Comparison of ENCODE assay signal across 8 cellular contexts in the genomic region with DNA sequence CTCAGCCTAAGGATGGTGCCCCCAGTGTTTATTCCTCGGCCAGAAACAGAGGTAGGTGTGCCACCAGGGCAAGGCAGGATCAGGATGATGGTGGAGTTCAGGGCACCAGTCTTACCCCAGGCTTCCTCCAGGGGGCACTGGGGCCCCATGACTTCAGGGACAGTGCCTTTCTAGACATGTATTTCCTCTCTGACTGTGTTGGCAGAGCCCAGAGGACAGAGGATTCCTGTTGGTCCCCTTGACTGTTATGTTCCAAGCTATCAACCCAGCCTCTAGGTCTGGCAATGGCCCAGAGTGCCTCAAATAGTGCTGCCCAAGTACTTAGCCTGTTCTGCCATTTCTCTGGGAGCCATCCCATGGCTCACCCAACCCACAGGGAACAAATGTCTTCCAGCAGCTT. TPM values are rescaled to one million over a fixed set of nuclear protein-coding genes. Genes with fewer than 3 reads are reported as not detected.
DNase-seq lines count a peak whose midpoint lies in the region; ATAC-seq and TF ChIP-seq lines count a peak whose summit lies in the region.

No MANE protein-coding gene starts in this region.

- H3K4me1 Mint-ChIP-seq in activated CD4-positive, alpha-beta memory T cell treated with anti-CD3 and anti-CD28 coated beads, Interleukin-2, amount 10 ng/mL, durations not matched to agents 7 days and 5 days: peaks cover 75% of the 10 kb centered on the region

- H3K27ac ChIP-seq in AG04450 (ENCODE audit: low read depth, low read length): no peak overlapping the region

- no peaks in the 10 kb centered on the region for H3K27me3 Mint-ChIP-seq in activated CD4-positive, alpha-beta memory T cell treated with anti-CD3 and anti-CD28 coated beads, Interleukin-2, amount 10 ng/mL, durations not matched to agents 7 days and 5 days

- H3K27me3 ChIP-seq in AG04450 (ENCODE audit: control insufficient read depth, insufficient read depth, low read length): no peaks in the 10 kb centered on the region

- CTCF ChIA-PET in AG04450 (lab: Charles Lee): interaction anchor here (0.6 to 14.4 kb wide), 12 partner anchors 9 to 797 kb away, joined by 3 to 436 read pairs (median 5); partner anchors contain the start of genes CISH and MAPKAPK3
- CTCF ChIA-PET in activated CD4-positive, alpha-beta memory T cell treated with anti-CD3 and anti-CD28 coated beads, Interleukin-2, amount 10 ng/mL, durations not matched to agents 7 days and 5 days (lab: Charles Lee): interaction anchor here (0.8 to 18.5 kb wide), 12 partner anchors 9 to 813 kb away, joined by 3 to 854 read pairs (median 5); partner anchors contain the start of genes CISH, MANF, MAPKAPK3 and RASSF1

- POLR2A ChIA-PET in AG04450 (lab: Yijun Ruan, JAX): interaction anchor here (4.1 kb wide), 1 partner anchor 29 kb away, joined by 38 read pairs; no protein-coding TSS in a partner anchor
- POLR2A ChIA-PET in activated CD4-positive, alpha-beta memory T cell treated with anti-CD3 and anti-CD28 coated beads, Interleukin-2, amount 10 ng/mL, durations not matched to agents 7 days and 5 days (lab: Charles Lee): interaction anchor here (0.7 to 37.3 kb wide), 12 partner anchors 10 to 817 kb away, joined by 3 to 4963 read pairs (median 14); partner anchors contain the start of genes CISH, MANF, MAPKAPK3 and RASSF1

- peak overlapping the region; percentile 98 for H3K4me3 Mint-ChIP-seq in activated CD4-positive, alpha-beta memory T cell treated with anti-CD3 and anti-CD28 coated beads, Interleukin-2, amount 10 ng/mL, durations not matched to agents 7 days and 5 days

- peak; percentile 19 for ATAC-seq in GM18520 (IDR thresholded peaks at IDR 0.05; ENCODE audit: unreplicated experiment)
- ATAC-seq in HG03460 (IDR thresholded peaks at IDR 0.05; ENCODE audit: unreplicated experiment): no peak

- no peak overlapping the region for H3K4me3 ChIP-seq in AG04450 (ENCODE audit: low read depth, low read length)

- H3K9me3 Mint-ChIP-seq in activated CD4-positive, alpha-beta memory T cell treated with anti-CD3 and anti-CD28 coated beads, Interleukin-2, amount 10 ng/mL, durations not matched to agents 7 days and 5 days: no peaks in the 10 kb centered on the region

- H3K27ac Mint-ChIP-seq in activated CD4-positive, alpha-beta memory T cell treated with anti-CD3 and anti-CD28 coated beads, Interleukin-2, amount 10 ng/mL, durations not matched to agents 7 days and 5 days: peak overlapping the region; percentile 97

- DNase-seq in AG04450 (ENCODE audit: low read depth, low spot score) (peak; percentile 38), NCI-H446 (lab: John Stamatoyannopoulos, UW) (peak; percentile 4 to 52), ecto neural progenitor cell (ENCODE audit: low spot score) (peak; percentile 76), medulla oblongata (ENCODE audit: extremely low spot score) (peak; percentile 86)
- peak; percentile 89 for DNase-seq in activated CD4-positive, alpha-beta memory T cell treated with anti-CD3 and anti-CD28 coated beads, Interleukin-2, amount 10 ng/mL, durations not matched to agents 7 days and 5 days
- peak; percentile 64 for DNase-seq in stimulated activated CD8-positive, alpha-beta memory T cell treated with anti-CD3 and anti-CD28 coated beads, Interleukin-12 subunit alpha, Interleukin-12 subunit beta, amount 100 ng/mL, for 4 hours (ENCODE audit: low read depth)

- H3K36me3 Mint-ChIP-seq in activated CD4-positive, alpha-beta memory T cell treated with anti-CD3 and anti-CD28 coated beads, Interleukin-2, amount 10 ng/mL, durations not matched to agents 7 days and 5 days (ENCODE audit: low read depth): peaks cover 35% of the 10 kb centered on the region

- no peaks in the 10 kb centered on the region for H3K9me3 ChIP-seq in AG04450 (ENCODE audit: control insufficient read depth, insufficient read depth, low read length)

- peak; percentile 94 for TF ChIP-seq CTCF in AG04450 (IDR thresholded peaks at IDR 0.05; ENCODE audit: low read depth, low read length)

RNA-seq across cellular contexts. Expression of gene HEMK1, which starts 2.8 kb away (rescaled TPM):
- polyA plus RNA-seq in AG04450 (2011; rRNA removed): 12.1 and 15.5 TPM in 2 replicates
- 14.6 and 17.3 TPM in 2 replicates for polyA minus RNA-seq in AG04450 (2011; rRNA and poly(A)+ RNA removed)
- 10 to 100 TPM; 49.6 to 50.1 TPM for total RNA-seq in activated CD4-positive, alpha-beta memory T cell treated with anti-CD3 and anti-CD28 coated beads, Interleukin-2, amount 10 ng/mL, durations not matched to agents 7 days and 5 days

RNA-seq across cellular contexts. Expression of gene C3orf18, which starts 4.6 kb away (rescaled TPM):
- polyA plus RNA-seq in AG04450 (2011; rRNA removed): 10.0 and 11.7 TPM in 2 replicates
- 10.3 and 11.9 TPM in 2 replicates for polyA minus RNA-seq in AG04450 (2011; rRNA and poly(A)+ RNA removed)
- total RNA-seq in activated CD4-positive, alpha-beta memory T cell treated with anti-CD3 and anti-CD28 coated beads, Interleukin-2, amount 10 ng/mL, durations not matched to agents 7 days and 5 days: 10 to 100 TPM; 14.6 to 17.5 TPM

RNA-seq across cellular contexts. Expression of gene CISH, which starts 39.4 kb away (rescaled TPM):
- 2.4 and 4.1 TPM in 2 replicates for polyA plus RNA-seq in AG04450 (2011; rRNA removed)
- polyA minus RNA-seq in AG04450 (2011; rRNA and poly(A)+ RNA removed): 6.1 and 6.2 TPM in 2 replicates
- 100 to 1,000 TPM; 328 to 335 TPM for total RNA-seq in activated CD4-positive, alpha-beta memory T cell treated with anti-CD3 and anti-CD28 coated beads, Interleukin-2, amount 10 ng/mL, durations not matched to agents 7 days and 5 days

RNA-seq across cellular contexts. Expression of gene MAPKAPK3, which starts 44.8 kb away (rescaled TPM):
- polyA plus RNA-seq in AG04450 (2011; rRNA removed): 35.7 and 42.3 TPM in 2 replicates
- polyA minus RNA-seq in AG04450 (2011; rRNA and poly(A)+ RNA removed): 32.2 and 38.3 TPM in 2 replicates
- total RNA-seq in activated CD4-positive, alpha-beta memory T cell treated with anti-CD3 and anti-CD28 coated beads, Interleukin-2, amount 10 ng/mL, durations not matched to agents 7 days and 5 days: 100 to 1,000 TPM; 146 to 157 TPM

Comparison
In these comparisons a context has a peak if more than half of its experiments do, and no peak if none do; other contexts are left out.
1. DNase-seq: peak in every context shown above with its lines; median percentile 89 in activated CD4-positive, alpha-beta memory T cell treated with anti-CD3 and anti-CD28 coated beads, Interleukin-2, amount 10 ng/mL, durations not matched to agents 7 days and 5 days; 86 in medulla oblongata; 76 in ecto neural progenitor cell; 64 in stimulated activated CD8-positive, alpha-beta memory T cell treated with anti-CD3 and anti-CD28 coated beads, Interleukin-12 subunit alpha, Interleukin-12 subunit beta, amount 100 ng/mL, for 4 hours; 38 in AG04450; 28 in NCI-H446.